ENCODE assay signal across 21 cellular contexts in genomic region chr21:43308511-43309283, GRCh38.
DNase-seq lines count a peak whose midpoint lies in the region; ATAC-seq, FAIRE-seq and TF ChIP-seq lines count a peak whose summit lies in the region.
"Had no signal": no experiment of that assay in that cellular context is flagged by ENCODE, and none has a peak within 500 bp of the region (broad histone marks: within the 10 kb centered on the region; RNA-seq: fewer than 3 reads in every experiment).

No MANE protein-coding gene starts in this region.

- no peak overlapping the region for H3K4me3 Mint-ChIP-seq in activated naive CD8-positive, alpha-beta T cell treated with anti-CD3 and anti-CD28 coated beads, Interleukin-2, amount 10 ng/mL, durations not matched to agents 7 days and 5 days
- H3K4me3 Mint-ChIP-seq in activated naive CD8-positive, alpha-beta T cell treated with anti-CD3 and anti-CD28 coated beads, Interleukin-2, amount 50 U/mL, for 24 hours: no peak overlapping the region
- H3K4me3 Mint-ChIP-seq in stimulated activated naive B cell treated with anti-CD40 and anti-IgM and Interleukin-4, amounts not matched to agents 10 μg/mL and 1 μg/mL and 100 μg/mL, for 72 hours: no peak overlapping the region
- H3K4me3 Mint-ChIP-seq: activated naive CD4-positive, alpha-beta T cell treated with anti-CD3 and anti-CD28 coated beads, Interleukin-2, amount 10 ng/mL, durations not matched to agents 7 days and 5 days; CD4-positive, alpha-beta memory T cell; naive thymus-derived CD4-positive, alpha-beta T cell had no signal

- CTCF ChIA-PET in RWPE1 (lab: Yijun Ruan, JAX): no interaction called here
- CTCF ChIA-PET in HepG2 (lab: Yijun Ruan, JAX; ENCODE audit: low intra/inter-chr PET ratio, low total read pairs): no interaction called here

- H3K4me3 ChIP-seq in HepG2 (replicated peaks in 1 of 3; ENCODE audit: insufficient read depth in 1 of 3, low read depth in 2 of 3, low read length in 3 of 3): no peak overlapping the region
- H3K4me3 ChIP-seq: coronary artery had no signal

- no peak for DNase-seq in activated naive CD8-positive, alpha-beta T cell treated with anti-CD3 and anti-CD28 coated beads, Interleukin-2, amount 10 ng/mL, durations not matched to agents 7 days and 5 days
- no peak for DNase-seq in activated naive CD8-positive, alpha-beta T cell treated with anti-CD3 and anti-CD28 coated beads, Interleukin-2, amount 50 U/mL, for 24 hours
- no peak for DNase-seq in RWPE1 (ENCODE audit: low spot score)
- no peak for DNase-seq in HepG2 (ENCODE audit: low spot score)
- DNase-seq in stimulated activated naive B cell treated with anti-CD40 and anti-IgM and Interleukin-4, amounts not matched to agents 10 μg/mL and 1 μg/mL and 100 μg/mL, for 72 hours: no peak
- DNase-seq in T-helper 1 cell: no peak
- DNase-seq in LoVo (ENCODE audit: low spot score): no peak
- DNase-seq: activated naive CD4-positive, alpha-beta T cell treated with anti-CD3 and anti-CD28 coated beads, Interleukin-2, amount 10 ng/mL, durations not matched to agents 7 days and 5 days; amygdala; foreskin keratinocyte; naive thymus-derived CD4-positive, alpha-beta T cell; NCI-H1048; NCI-H1694 treated with DMSO at 0.1 percent for 48 hours; stimulated activated CD4-positive, alpha-beta T cell treated with anti-CD3 and anti-CD28 coated beads, Interleukin-4, amount 100 ng/mL, for 4 hours; stimulated activated naive CD4-positive, alpha-beta T cell; T1000 had no signal

- no peaks in the 10 kb centered on the region for H3K9me3 ChIP-seq in HepG2 (ENCODE audit: low read length)

- no peak for TF ChIP-seq EP300 in HepG2 (IDR thresholded peaks at IDR 0.05; ENCODE audit: low read depth in 2 of 2, low read length in 2 of 2)
- no peak for TF ChIP-seq EP300 in HepG2 (CRISPR knock-in tag; IDR thresholded peaks at IDR 0.05; ENCODE audit: borderline replicate concordance)

- no peak for TF ChIP-seq RAD21 in HepG2 (CRISPR knock-in tag; IDR thresholded peaks at IDR 0.05)

- peaks cover 75% of the 10 kb centered on the region for H3K4me1 ChIP-seq in HepG2 (ENCODE audit: insufficient read depth, low read length)

- H2AFZ ChIP-seq in HepG2 (ENCODE audit: low read length): no peak overlapping the region

- H3K9me3 Mint-ChIP-seq in activated naive CD8-positive, alpha-beta T cell treated with anti-CD3 and anti-CD28 coated beads, Interleukin-2, amount 10 ng/mL, durations not matched to agents 7 days and 5 days: peaks cover 1% of the 10 kb centered on the region
- H3K9me3 Mint-ChIP-seq in activated naive CD8-positive, alpha-beta T cell treated with anti-CD3 and anti-CD28 coated beads, Interleukin-2, amount 50 U/mL, for 24 hours: no peaks in the 10 kb centered on the region
- H3K9me3 Mint-ChIP-seq in stimulated activated naive B cell treated with anti-CD40 and anti-IgM and Interleukin-4, amounts not matched to agents 10 μg/mL and 1 μg/mL and 100 μg/mL, for 72 hours: no peaks in the 10 kb centered on the region
- H3K9me3 Mint-ChIP-seq: activated naive CD4-positive, alpha-beta T cell treated with anti-CD3 and anti-CD28 coated beads, Interleukin-2, amount 10 ng/mL, durations not matched to agents 7 days and 5 days had no signal

- in situ Hi-C loops in HepG2 (cut with HindIII; ENCODE audit: extremely low pct_ligation_motif_present, low pct_unique_long_range_greater_than_20kb): no loop called here

- H3K36me3 ChIP-seq in HepG2 (replicated peaks in 1 of 2; ENCODE audit: control insufficient read depth in 1 of 2, insufficient read depth in 2 of 2, low read length in 2 of 2): no peaks in the 10 kb centered on the region

- POLR2A ChIA-PET in activated naive CD8-positive, alpha-beta T cell treated with anti-CD3 and anti-CD28 coated beads, Interleukin-2, amount 10 ng/mL, durations not matched to agents 7 days and 5 days (lab: Charles Lee): no interaction called here
- POLR2A ChIA-PET in RWPE1 (lab: Yijun Ruan, JAX; ENCODE audit: low non-redundant PET): no interaction called here
- POLR2A ChIA-PET in HepG2 (lab: Yijun Ruan, JAX): no interaction called here

- H3K4me1 Mint-ChIP-seq in activated naive CD8-positive, alpha-beta T cell treated with anti-CD3 and anti-CD28 coated beads, Interleukin-2, amount 10 ng/mL, durations not matched to agents 7 days and 5 days: peaks cover 37% of the 10 kb centered on the region
- peaks cover 12% of the 10 kb centered on the region for H3K4me1 Mint-ChIP-seq in activated naive CD8-positive, alpha-beta T cell treated with anti-CD3 and anti-CD28 coated beads, Interleukin-2, amount 50 U/mL, for 24 hours
- peaks cover 49 to 75% of the 10 kb centered on the region in 2 donors for H3K4me1 Mint-ChIP-seq in stimulated activated naive B cell treated with anti-CD40 and anti-IgM and Interleukin-4, amounts not matched to agents 10 μg/mL and 1 μg/mL and 100 μg/mL, for 72 hours
- H3K4me1 Mint-ChIP-seq: activated naive CD4-positive, alpha-beta T cell treated with anti-CD3 and anti-CD28 coated beads, Interleukin-2, amount 10 ng/mL, durations not matched to agents 7 days and 5 days had no signal

- WGBS in HepG2 (ENCODE audit: low lambda C conversion rate): 78% methylated on average over 14 of the region's 14 CpGs

- H3K27ac Mint-ChIP-seq in activated naive CD8-positive, alpha-beta T cell treated with anti-CD3 and anti-CD28 coated beads, Interleukin-2, amount 10 ng/mL, durations not matched to agents 7 days and 5 days: peak overlapping the region; percentile 54
- no peak overlapping the region for H3K27ac Mint-ChIP-seq in activated naive CD8-positive, alpha-beta T cell treated with anti-CD3 and anti-CD28 coated beads, Interleukin-2, amount 50 U/mL, for 24 hours
- H3K27ac Mint-ChIP-seq in stimulated activated naive B cell treated with anti-CD40 and anti-IgM and Interleukin-4, amounts not matched to agents 10 μg/mL and 1 μg/mL and 100 μg/mL, for 72 hours: peak overlapping the region; percentile 56
- H3K27ac Mint-ChIP-seq: activated naive CD4-positive, alpha-beta T cell treated with anti-CD3 and anti-CD28 coated beads, Interleukin-2, amount 10 ng/mL, durations not matched to agents 7 days and 5 days had no signal

- H3K9ac ChIP-seq in HepG2 (ENCODE audit: insufficient read depth, low read depth, low read length): no peak overlapping the region

- TF ChIP-seq CTCF in RWPE1 (conservative IDR thresholded peaks at IDR 0.05; ENCODE audit: low read depth) (no peak), HepG2 (CRISPR knock-in tag; IDR thresholded peaks at IDR 0.05) (no peak)

- intact Hi-C loops in HepG2 (cut with micrococcal nuclease; ENCODE audit: unreplicated experiment): no loop called here

- H3K27me3 Mint-ChIP-seq in activated naive CD8-positive, alpha-beta T cell treated with anti-CD3 and anti-CD28 coated beads, Interleukin-2, amount 10 ng/mL, durations not matched to agents 7 days and 5 days: peaks cover 3% of the 10 kb centered on the region
- H3K27me3 Mint-ChIP-seq in activated naive CD8-positive, alpha-beta T cell treated with anti-CD3 and anti-CD28 coated beads, Interleukin-2, amount 50 U/mL, for 24 hours: no peaks in the 10 kb centered on the region
- peaks cover 9 to 14% of the 10 kb centered on the region in 2 donors for H3K27me3 Mint-ChIP-seq in stimulated activated naive B cell treated with anti-CD40 and anti-IgM and Interleukin-4, amounts not matched to agents 10 μg/mL and 1 μg/mL and 100 μg/mL, for 72 hours

- no peak for TF ChIP-seq POLR2A in HepG2 (IDR thresholded peaks at IDR 0.05; ENCODE audit: insufficient read depth in 1 of 2, low read depth in 2 of 2, low read length in 2 of 2)

- peaks cover 0 to 7% of the 10 kb centered on the region in 2 experiments; a peak in 4 of 5 replicates for H3K27me3 ChIP-seq in HepG2 (ENCODE audit: control insufficient read depth in 1 of 2, insufficient read depth in 2 of 2, low read length in 2 of 2)
- H3K27me3 ChIP-seq: foreskin keratinocyte had no signal

- H3K79me2 ChIP-seq in HepG2 (ENCODE audit: insufficient read depth, low read length): no peaks in the 10 kb centered on the region

- ATAC-seq in activated naive CD8-positive, alpha-beta T cell treated with anti-CD3 and anti-CD28 coated beads, Interleukin-2, amount 10 ng/mL, durations not matched to agents 7 days and 5 days (ENCODE audit: low read depth): no peak
- ATAC-seq in activated naive CD8-positive, alpha-beta T cell treated with anti-CD3 and anti-CD28 coated beads, Interleukin-2, amount 50 U/mL, for 24 hours: no peak
- ATAC-seq in HepG2: no peak
- no peak for ATAC-seq in stimulated activated naive B cell treated with anti-CD40 and anti-IgM and Interleukin-4, amounts not matched to agents 10 μg/mL and 1 μg/mL and 100 μg/mL, for 72 hours (replicated peaks)
- no peak for ATAC-seq in HG03039 (IDR thresholded peaks at IDR 0.05; ENCODE audit: unreplicated experiment)
- ATAC-seq: esophagus mucosa; foreskin keratinocyte; naive thymus-derived CD4-positive, alpha-beta T cell had no signal

- H3K4me2 ChIP-seq in HepG2 (ENCODE audit: low read depth, low read length): no peak overlapping the region

- no peak for FAIRE-seq in HepG2 (lab: Jason Lieb, UNC)
- FAIRE-seq: urothelium cell line had no signal

- no TSS peak for BruUV-seq in HepG2 (replicated peaks; lab: Mats Ljungman, UMichigan)

- H3K36me3 Mint-ChIP-seq in activated naive CD8-positive, alpha-beta T cell treated with anti-CD3 and anti-CD28 coated beads, Interleukin-2, amount 10 ng/mL, durations not matched to agents 7 days and 5 days: no peaks in the 10 kb centered on the region
- no peaks in the 10 kb centered on the region for H3K36me3 Mint-ChIP-seq in activated naive CD8-positive, alpha-beta T cell treated with anti-CD3 and anti-CD28 coated beads, Interleukin-2, amount 50 U/mL, for 24 hours (ENCODE audit: low read depth)
- no peaks in the 10 kb centered on the region for H3K36me3 Mint-ChIP-seq in stimulated activated naive B cell treated with anti-CD40 and anti-IgM and Interleukin-4, amounts not matched to agents 10 μg/mL and 1 μg/mL and 100 μg/mL, for 72 hours
- H3K36me3 Mint-ChIP-seq: activated naive CD4-positive, alpha-beta T cell treated with anti-CD3 and anti-CD28 coated beads, Interleukin-2, amount 10 ng/mL, durations not matched to agents 7 days and 5 days; CD4-positive, alpha-beta memory T cell; naive thymus-derived CD4-positive, alpha-beta T cell had no signal

- peak overlapping the region; percentile 97 for H3K27ac ChIP-seq in RWPE1
- H3K27ac ChIP-seq in HepG2 (ENCODE audit: extremely low read length, insufficient read depth, low read length): no peak overlapping the region
- H3K27ac ChIP-seq: coronary artery had no signal

- no peaks in the 10 kb centered on the region for H4K20me1 ChIP-seq in HepG2 (ENCODE audit: insufficient read depth, low read length)

TF ChIP-seq in HepG2, 621 proteins besides CTCF, POLR2A, EP300 and RAD21 (continues in another document):
- TF ChIP-seq ZNF563 (CRISPR knock-in tag; IDR thresholded peaks at IDR 0.05) (no peak), MAFK (conservative IDR thresholded peaks at IDR 0.05 in 1 of 2, IDR thresholded peaks at IDR 0.05 in 1 of 2; ENCODE audit: low read length in 2 of 2) (peak; percentile 1 to 54; a peak in 2 of 4 replicates), ZNF446 (CRISPR knock-in tag; IDR thresholded peaks at IDR 0.05) (no peak)
